Comparison of ENCODE assay signal across 20 cellular contexts in the genomic region with DNA sequence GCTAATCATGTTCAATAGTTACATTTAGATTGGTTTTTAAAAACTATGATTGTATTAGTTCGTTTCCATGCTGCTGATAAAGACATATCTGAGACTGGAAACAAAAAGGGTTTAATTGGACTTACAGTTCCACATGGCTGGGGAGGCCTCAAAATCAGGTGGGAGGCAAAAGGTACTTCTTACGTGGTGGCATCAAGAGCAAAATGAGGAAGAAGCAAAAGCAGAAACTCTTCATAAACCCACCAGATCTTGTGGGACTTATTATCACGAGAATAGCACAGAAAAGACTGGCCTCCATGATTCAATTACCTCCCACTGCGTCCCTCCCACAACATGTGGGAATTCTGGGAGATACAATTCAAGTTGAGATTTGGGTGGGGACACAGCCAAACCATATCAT. TPM values are rescaled to one million over a fixed set of nuclear protein-coding genes. Genes with fewer than 3 reads are reported as not detected.
DNase-seq lines count a peak whose midpoint lies in the region; ATAC-seq, FAIRE-seq and TF ChIP-seq lines count a peak whose summit lies in the region.
"Had no signal": no experiment of that assay in that cellular context is flagged by ENCODE, and none has a peak within 500 bp of the region (broad histone marks: within the 10 kb centered on the region; RNA-seq: fewer than 3 reads in every experiment).

No MANE protein-coding gene starts in this region.

- no peak for ATAC-seq in stimulated activated effector memory CD8-positive, alpha-beta T cell treated with anti-CD3 and anti-CD28 coated beads, Interleukin-12 subunit alpha, Interleukin-12 subunit beta, amount 100 ng/mL, for 72 hours
- ATAC-seq in HG03521 (IDR thresholded peaks at IDR 0.05; ENCODE audit: unreplicated experiment) = no peak

- H3K9ac ChIP-seq in endodermal cell (ENCODE audit: extremely low read depth, low read length, poor library complexity, severe bottlenecking) = no peak overlapping the region
- H3K9ac ChIP-seq: BLaER1, GM23248, KMS-11 had no signal

- FAIRE-seq in GM12891 (lab: Jason Lieb, UNC) = peak; percentile 26
- FAIRE-seq: A204.1, GM12892, GM19239, H54 had no signal

- H3K4me1 ChIP-seq in endodermal cell (ENCODE audit: control insufficient read depth, insufficient read depth, low read length) (no peaks in the 10 kb centered on the region), BE2C (no peaks in the 10 kb centered on the region)
- H3K4me1 ChIP-seq: BLaER1 had no signal

- peaks cover 70% of the 10 kb centered on the region for H3K36me3 ChIP-seq in endodermal cell (ENCODE audit: control insufficient read depth, insufficient read depth, low read length)
- H3K36me3 ChIP-seq in BE2C = no peaks in the 10 kb centered on the region; the same call in 1 of the 2 replicates

- no peak for TF ChIP-seq POLR2A in GM12891 (IDR thresholded peaks at IDR 0.05; ENCODE audit: low read depth, low read length)

- H3K9me3 Mint-ChIP-seq in IgD-negative memory B cell (peaks cover 0 to 4% (median 2%) of the 10 kb centered on the region in 3 donors), endodermal cell (peaks cover 29% of the 10 kb centered on the region)
- no peaks in the 10 kb centered on the region for H3K9me3 Mint-ChIP-seq in stimulated activated effector memory CD8-positive, alpha-beta T cell treated with anti-CD3 and anti-CD28 coated beads, Interleukin-12 subunit alpha, Interleukin-12 subunit beta, amount 100 ng/mL, for 72 hours
- H3K9me3 Mint-ChIP-seq: CD4-positive, alpha-beta T cell had no signal

- H3K27ac Mint-ChIP-seq in IgD-negative memory B cell = peak overlapping the region in 2 of 3 donors; percentile 38 to 67
- no peak overlapping the region for H3K27ac Mint-ChIP-seq in endodermal cell
- H3K27ac Mint-ChIP-seq in stimulated activated effector memory CD8-positive, alpha-beta T cell treated with anti-CD3 and anti-CD28 coated beads, Interleukin-12 subunit alpha, Interleukin-12 subunit beta, amount 100 ng/mL, for 72 hours = peak overlapping the region; percentile 30
- H3K27ac Mint-ChIP-seq: CD4-positive, alpha-beta T cell had no signal

- H3K36me3 Mint-ChIP-seq in IgD-negative memory B cell (peaks cover 17% of the 10 kb centered on the region), endodermal cell (ENCODE audit: low read depth) (peaks cover 60% of the 10 kb centered on the region)
- H3K36me3 Mint-ChIP-seq in stimulated activated effector memory CD8-positive, alpha-beta T cell treated with anti-CD3 and anti-CD28 coated beads, Interleukin-12 subunit alpha, Interleukin-12 subunit beta, amount 100 ng/mL, for 72 hours = peaks cover 30% of the 10 kb centered on the region

- DNase-seq in GM12891 (ENCODE audit: insufficient read length, low spot score) = no peak
- DNase-seq in endodermal cell = no peak
- no peak for DNase-seq in stimulated activated effector memory CD8-positive, alpha-beta T cell treated with anti-CD3 and anti-CD28 coated beads, Interleukin-12 subunit alpha, Interleukin-12 subunit beta, amount 100 ng/mL, for 72 hours (ENCODE audit: low spot score in 2 of 2)
- no peak for DNase-seq in BE2C
- DNase-seq in SW480 (ENCODE audit: low spot score) = no peak
- DNase-seq: Calu3; CD4-positive, alpha-beta T cell; DMS79; GM23248 had no signal

- no peak overlapping the region for H3K4me3 Mint-ChIP-seq in IgD-negative memory B cell
- H3K4me3 Mint-ChIP-seq in endodermal cell = no peak overlapping the region
- no peak overlapping the region for H3K4me3 Mint-ChIP-seq in stimulated activated effector memory CD8-positive, alpha-beta T cell treated with anti-CD3 and anti-CD28 coated beads, Interleukin-12 subunit alpha, Interleukin-12 subunit beta, amount 100 ng/mL, for 72 hours
- H3K4me3 Mint-ChIP-seq: CD4-positive, alpha-beta T cell had no signal

- H3K27me3 Mint-ChIP-seq in IgD-negative memory B cell (no peaks in the 10 kb centered on the region), endodermal cell (ENCODE audit: insufficient read depth) (no peaks in the 10 kb centered on the region)
- H3K27me3 Mint-ChIP-seq: CD4-positive, alpha-beta T cell had no signal

- peaks cover 0 to 8% (median 2%) of the 10 kb centered on the region in 3 donors for H3K4me1 Mint-ChIP-seq in IgD-negative memory B cell
- peaks cover 9% of the 10 kb centered on the region for H3K4me1 Mint-ChIP-seq in endodermal cell
- H3K4me1 Mint-ChIP-seq in stimulated activated effector memory CD8-positive, alpha-beta T cell treated with anti-CD3 and anti-CD28 coated beads, Interleukin-12 subunit alpha, Interleukin-12 subunit beta, amount 100 ng/mL, for 72 hours = no peaks in the 10 kb centered on the region

- TF ChIP-seq CTCF in endodermal cell (conservative IDR thresholded peaks at IDR 0.05) (no peak), BE2C (IDR thresholded peaks at IDR 0.05; ENCODE audit: low read depth, low read length) (no peak)

- peak overlapping the region; percentile 49 for H3K4me3 ChIP-seq in endodermal cell (ENCODE audit: low read length)
- H3K4me3 ChIP-seq in BE2C (ENCODE audit: low read depth, low read length) = no peak overlapping the region
- H3K4me3 ChIP-seq: BLaER1, GM23248 had no signal

- H3K27me3 ChIP-seq in endodermal cell (ENCODE audit: control insufficient read depth, insufficient read depth, low read length, poor library complexity, severe bottlenecking) (no peaks in the 10 kb centered on the region), BE2C (no peaks in the 10 kb centered on the region)
- H3K27me3 ChIP-seq: BLaER1 had no signal

- H3K9me3 ChIP-seq in endodermal cell (ENCODE audit: control insufficient read depth, low read length) (peaks cover 39% of the 10 kb centered on the region), BE2C (no peaks in the 10 kb centered on the region)

- WGBS in endodermal cell (ENCODE audit: insufficient coverage in 1 of 2, insufficient read length in 1 of 2), 2 experiments = 89 to 93% methylated on average over 1 to 4 of the region's 4 CpGs

- no peak overlapping the region for H3K27ac ChIP-seq in endodermal cell (ENCODE audit: low read depth, low read length)
- H3K27ac ChIP-seq: BLaER1, GM23248, KMS-11 had no signal

TF ChIP-seq in GM12891, 5 proteins besides CTCF, POLR2A, EP300 and RAD21:
- TF ChIP-seq POU2F2 (IDR thresholded peaks at IDR 0.05; ENCODE audit: low read depth, low read length) (no peak), PAX5 (IDR thresholded peaks at IDR 0.05; ENCODE audit: insufficient read depth, low read length, severe bottlenecking) (no peak), TAF1 (IDR thresholded peaks at IDR 0.05; ENCODE audit: low read depth, low read length) (no peak), SPI1 (IDR thresholded peaks at IDR 0.05; ENCODE audit: low read depth, low read length) (no peak), POLR2AphosphoS5 (IDR thresholded peaks at IDR 0.05; ENCODE audit: low read depth, low read length) (no peak)

RNA-seq across cellular contexts. Expression of a gene that starts 34.1 kb away (rescaled TPM):
- 0.26 TPM for polyA plus RNA-seq in GM12891 (2012; ENCODE audit: low read depth, missing spikeins)
- 0.28 TPM for polyA plus RNA-seq in IgD-negative memory B cell
- 1 to 10 TPM in 1 of 2 donors, under 1 TPM in 1; 0.33 to 1.4 TPM for total RNA-seq in endodermal cell
- polyA plus RNA-seq in endodermal cell (2013, experiment 1 of 2) = 0.21 TPM
- polyA plus RNA-seq in endodermal cell (2013, experiment 2 of 2) = not detected
- 0.68 TPM for polyA plus RNA-seq in BE2C (2012; ENCODE audit: insufficient read depth, insufficient read length, low read depth)
- total RNA-seq: Calu3; CD4-positive, alpha-beta T cell; G401; GM23248; HT1080 had no signal
- polyA plus RNA-seq: AG04450 had no signal
